In genomic region chr10:93186631-93187030, GRCh38 we compare ENCODE assay signal across 18 cellular contexts.
DNase-seq lines count a peak whose midpoint lies in the region; ATAC-seq lines count a peak whose summit lies in the region.
"Had no signal": no experiment of that assay in that cellular context is flagged by ENCODE, and none has a peak within 500 bp of the region (broad histone marks: within the 10 kb centered on the region; RNA-seq: fewer than 3 reads in every experiment).

No MANE protein-coding gene starts in this region.

- intact Hi-C loops in Right ventricle myocardium superior (cut with DNase I) = no loop called here

- DNase-seq in AG08395 (ENCODE audit: low spot score) = peak; percentile 46
- DNase-seq in GM04503 (ENCODE audit: low read depth) = peak; percentile 20
- peak; percentile 67 for DNase-seq in astrocyte of the hippocampus (ENCODE audit: low read depth, low spot score)
- peak; percentile 63 for DNase-seq in islet precursor cell
- DNase-seq in dedifferentiated amniotic fluid mesenchymal stem cell (ENCODE audit: extremely low spot score) = no peak
- no peak for DNase-seq in Right ventricle myocardium superior
- DNase-seq in NCI-H1417 (lab: John Stamatoyannopoulos, UW) = no peak
- DNase-seq: Calu3; CD8-positive, alpha-beta T cell; H7; KBM-7; NCI-H1417 treated with DMSO at 0.1 percent for 48 hours; NCI-H187 treated with DMSO at 0.1 percent for 48 hours; NCI-H2227 treated with DMSO at 0.1 percent for 48 hours; NCI-H510A treated with DMSO at 0.1 percent for 48 hours; NCI-H774; SHP77 had no signal

- ATAC-seq in Right ventricle myocardium superior (ENCODE audit: poor library complexity) = no peak
- ATAC-seq in GM18502 (IDR thresholded peaks at IDR 0.05; ENCODE audit: poor library complexity, unreplicated experiment) = no peak
- ATAC-seq: CD8-positive, alpha-beta T cell had no signal

Comparison
In these comparisons a context has a peak if more than half of its experiments do, and no peak if none do; other contexts are left out.
1. DNase-seq: peak in AG08395 (single experiment), GM04503 (single experiment), astrocyte of the hippocampus (single experiment) and islet precursor cell (single experiment); none in dedifferentiated amniotic fluid mesenchymal stem cell (single experiment), Right ventricle myocardium superior (single experiment) and NCI-H1417 (0 of 3).